In the genomic region with DNA sequence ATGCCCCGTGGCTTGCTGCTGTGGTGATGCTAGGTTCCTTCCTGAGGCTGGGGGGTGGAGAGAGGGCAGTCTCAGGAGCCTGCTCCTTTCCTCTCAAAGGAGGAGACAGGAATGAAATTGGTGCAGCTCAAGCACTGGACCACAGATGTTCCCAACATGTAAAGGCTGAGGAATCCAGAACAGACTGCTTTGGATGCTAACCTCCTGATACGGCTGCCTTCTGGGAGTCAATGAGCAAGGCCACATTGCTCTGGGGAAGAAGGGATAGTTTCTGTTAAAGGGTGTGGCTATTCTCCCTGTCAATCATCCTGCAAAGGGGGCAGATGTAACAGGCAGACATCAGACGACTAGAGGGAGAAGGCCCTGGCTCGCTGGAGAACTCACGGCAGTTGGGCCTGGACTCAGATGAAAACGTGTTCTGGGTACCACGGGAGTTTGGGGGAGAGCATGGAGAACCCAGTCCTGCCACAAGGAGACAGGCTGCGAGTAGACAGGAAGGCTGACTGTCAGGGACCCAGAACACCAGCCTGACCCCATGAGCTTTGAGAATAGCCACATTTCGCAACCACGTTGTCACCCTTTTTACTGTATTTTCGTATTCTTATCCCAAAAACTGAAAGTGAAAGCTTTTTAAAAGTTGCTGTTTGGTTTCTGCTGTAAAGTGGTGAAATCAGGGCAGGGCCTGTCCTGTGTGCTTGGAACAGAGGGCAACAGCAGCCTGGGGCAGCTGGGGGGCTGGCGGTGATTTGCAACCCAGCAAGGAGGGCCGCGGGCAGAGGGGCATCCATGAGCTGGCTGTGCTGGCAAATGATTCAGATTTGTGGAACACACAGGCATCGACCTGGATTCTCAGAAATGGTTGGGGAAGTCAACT, we compare ENCODE assay signal across 10 cellular contexts.
DNase-seq lines count a peak whose midpoint lies in the region; ATAC-seq, FAIRE-seq and TF ChIP-seq lines count a peak whose summit lies in the region.
"Had no signal": no experiment of that assay in that cellular context is flagged by ENCODE, and none has a peak within 500 bp of the region (broad histone marks: within the 10 kb centered on the region; RNA-seq: fewer than 3 reads in every experiment).

No MANE protein-coding gene starts in this region.

- H3K4ac ChIP-seq in IMR-90 (ENCODE audit: low read depth, low read length): peak overlapping the region; percentile 73

- peak overlapping the region; percentile 68 for H2AK5ac ChIP-seq in IMR-90 (ENCODE audit: low read depth, low read length)

- H3K23ac ChIP-seq in IMR-90 (ENCODE audit: low read depth, low read length): peak overlapping the region; percentile 66

- no peaks in the 10 kb centered on the region for H3K9me3 ChIP-seq in AG04450 (ENCODE audit: control insufficient read depth, insufficient read depth, low read length)
- no peaks in the 10 kb centered on the region for H3K9me3 ChIP-seq in IMR-90 (ENCODE audit: control insufficient read depth, insufficient read depth, low read length)
- H3K9me3 ChIP-seq in ascending aorta: no peaks in the 10 kb centered on the region
- no peaks in the 10 kb centered on the region for H3K9me3 ChIP-seq in CD4-positive, alpha-beta T cell (ENCODE audit: control insufficient read depth, low read length)

- ATAC-seq in IMR-90 (ENCODE audit: low read depth) (no peak), GM21786 (IDR thresholded peaks at IDR 0.05; ENCODE audit: unreplicated experiment) (no peak)
- ATAC-seq in CD4-positive, alpha-beta T cell (ENCODE audit: poor library complexity): no peak

- 89% methylated on average over 7 of the region's 15 CpGs; no CpG with 5 or more reads in 1 of the 2 experiments for WGBS in IMR-90 (ENCODE audit: extremely low coverage in 2 of 2, insufficient read length in 1 of 2), 2 experiments

- POLR2A ChIA-PET in AG04450 (lab: Yijun Ruan, JAX) (interaction anchor here (0.6 kb wide), 1 partner anchor 38 kb away, joined by 8 read pairs; no protein-coding TSS in a partner anchor), IMR-90 (lab: Charles Lee; ENCODE audit: unreplicated experiment) (no interaction called here)
- POLR2A ChIA-PET in CD4-positive, alpha-beta T cell (lab: Charles Lee): interaction anchor here (1.2 kb wide), 1 partner anchor 27 kb away, joined by 3 read pairs; no protein-coding TSS in a partner anchor

- DNase-seq in AG04450 (ENCODE audit: low read depth, low spot score) (no peak), IMR-90 (no peak), ascending aorta (ENCODE audit: low spot score in 2 of 2) (no peak), lung microvascular endothelial cell (ENCODE audit: low read depth in 2 of 2) (peak; percentile 19 to 41), GM19239 (ENCODE audit: insufficient read length, low spot score) (no peak), NCI-H2171 treated with DMSO at 0.1 percent for 48 hours (lab: John Stamatoyannopoulos, UW) (no peak)
- no peak for DNase-seq in CD4-positive, alpha-beta T cell
- DNase-seq: kidney glomerular epithelial cell had no signal

- H3K79me1 ChIP-seq in IMR-90 (ENCODE audit: low read depth in 1 of 2, low read length in 2 of 2): peaks cover 32 to 74% of the 10 kb centered on the region in 2 experiments

- H3K27me3 Mint-ChIP-seq in CD4-positive, alpha-beta T cell: no peaks in the 10 kb centered on the region

- peaks cover 30% of the 10 kb centered on the region for H3K4me1 Mint-ChIP-seq in CD4-positive, alpha-beta T cell (ENCODE audit: low read depth)

- H3K27me3 ChIP-seq in AG04450 (ENCODE audit: control insufficient read depth, insufficient read depth, low read length) (no peaks in the 10 kb centered on the region), IMR-90 (ENCODE audit: control insufficient read depth, insufficient read depth, low read length) (no peaks in the 10 kb centered on the region), ascending aorta (no peaks in the 10 kb centered on the region)
- H3K27me3 ChIP-seq in CD4-positive, alpha-beta T cell (ENCODE audit: control insufficient read depth, insufficient read depth, low read length): no peaks in the 10 kb centered on the region

- no peak overlapping the region for H3K4me3 ChIP-seq in AG04450 (ENCODE audit: low read depth, low read length)
- H3K4me3 ChIP-seq in IMR-90 (ENCODE audit: insufficient read depth, low read depth, low read length): no peak overlapping the region
- no peak overlapping the region for H3K4me3 ChIP-seq in ascending aorta

- H4K8ac ChIP-seq in IMR-90 (ENCODE audit: low read depth in 2 of 2, low read length in 2 of 2): peak overlapping the region; percentile 59 to 60

- no TSS peak for BruUV-seq in IMR-90 (replicated peaks; lab: Mats Ljungman, UMichigan)

- peak overlapping the region; percentile 57 for H4K91ac ChIP-seq in IMR-90 (ENCODE audit: insufficient read depth, low read depth, low read length)

- no peak overlapping the region for H3K4me3 Mint-ChIP-seq in CD4-positive, alpha-beta T cell

- H2AFZ ChIP-seq in IMR-90 (replicated peaks; ENCODE audit: low read length, poor library complexity): peak overlapping the region; percentile 46

- H3K4me1 ChIP-seq in IMR-90 (ENCODE audit: control insufficient read depth, insufficient read depth, low read length) (peaks cover 20% of the 10 kb centered on the region), ascending aorta (peaks cover 7 to 20% of the 10 kb centered on the region in 2 donors)

- no peak overlapping the region for H3K18ac ChIP-seq in IMR-90 (ENCODE audit: low read depth, low read length)

- no peak for TF ChIP-seq RAD21 in IMR-90 (IDR thresholded peaks at IDR 0.05; ENCODE audit: low read length)

- TF ChIP-seq POLR2A in IMR-90 (IDR thresholded peaks at IDR 0.05; ENCODE audit: low read depth, low read length): no peak

- dilution Hi-C loops in IMR-90 (cut with HindIII; ENCODE audit: low sequenced_read_pairs, unreplicated experiment): no loop called here

- H3K36me3 Mint-ChIP-seq in CD4-positive, alpha-beta T cell (ENCODE audit: low read depth): no peaks in the 10 kb centered on the region

- intact Hi-C loops in IMR-90 (cut with micrococcal nuclease): no loop called here
- intact Hi-C loops in ascending aorta (cut with DNase I): no loop called here
- intact Hi-C loops in CD4-positive, alpha-beta T cell (cut with DNase I, micrococcal nuclease): no loop called here

- peak overlapping the region; percentile 47 for H2BK120ac ChIP-seq in IMR-90 (ENCODE audit: low read depth, low read length)

- TF ChIP-seq CTCF in AG04450 (IDR thresholded peaks at IDR 0.05; ENCODE audit: low read depth, low read length): no peak
- TF ChIP-seq CTCF in IMR-90 (conservative IDR thresholded peaks at IDR 0.05; ENCODE audit: low read depth, low read length): no peak
- TF ChIP-seq CTCF in ascending aorta (IDR thresholded peaks at IDR 0.05): no peak
- TF ChIP-seq CTCF in CD4-positive, alpha-beta T cell (IDR thresholded peaks at IDR 0.05): no peak

- H3K27ac ChIP-seq in AG04450 (ENCODE audit: low read depth, low read length) (peak overlapping the region; percentile 47), IMR-90 (ENCODE audit: insufficient read depth, low read length) (peak overlapping the region; percentile 19), ascending aorta (peak overlapping the region; percentile 43 to 47)
- no peak overlapping the region for H3K27ac ChIP-seq in CD4-positive, alpha-beta T cell (ENCODE audit: low read depth, low read length)

- in situ Hi-C loops in IMR-90 (cut with MboI; ENCODE audit: low sequenced_read_pairs): no loop called here

- peak overlapping the region; percentile 45 for H2AK9ac ChIP-seq in IMR-90 (replicated peaks; ENCODE audit: low read depth, low read length, poor library complexity)

- H3K27ac Mint-ChIP-seq in CD4-positive, alpha-beta T cell: no peak overlapping the region

- peak overlapping the region; percentile 26; the same call in 1 of the 2 replicates for H3K56ac ChIP-seq in IMR-90 (ENCODE audit: extremely low read depth, insufficient read depth, low read length)

- H4K5ac ChIP-seq in IMR-90 (ENCODE audit: low read depth, low read length): peak overlapping the region; percentile 21; the same call in 1 of the 2 replicates

- H2BK20ac ChIP-seq in IMR-90 (ENCODE audit: low read depth, low read length): peak overlapping the region; percentile 70; the same call in 1 of the 2 replicates

- H3K9me1 ChIP-seq in IMR-90 (ENCODE audit: insufficient read depth, low read length): peaks cover 33% of the 10 kb centered on the region

- peak overlapping the region; percentile 73; the same call in 1 of the 3 replicates for H2BK15ac ChIP-seq in IMR-90 (ENCODE audit: low read depth, low read length)

- peak overlapping the region; percentile 70 for H2BK5ac ChIP-seq in IMR-90 (ENCODE audit: low read depth, low read length, poor library complexity, severe bottlenecking)

- no peaks in the 10 kb centered on the region for H3K9me3 Mint-ChIP-seq in CD4-positive, alpha-beta T cell

- peaks cover 4% of the 10 kb centered on the region; the same call in 1 of the 2 replicates for H4K20me1 ChIP-seq in IMR-90 (ENCODE audit: insufficient read depth, low read length)

- H3K4me2 ChIP-seq in IMR-90 (ENCODE audit: low read depth, low read length): no peak overlapping the region

- CTCF ChIA-PET in AG04450 (lab: Charles Lee): interaction anchor here (0.9 to 2.4 kb wide), 7 partner anchors 8 to 124 kb away, joined by 3 to 21 read pairs (median 4); a partner anchor contains a TSS
- CTCF ChIA-PET in IMR-90 (lab: Yijun Ruan, JAX): interaction anchor here (1.5 kb wide), 1 partner anchor 95 kb away, joined by 5 read pairs; a partner anchor contains a TSS
- CTCF ChIA-PET in CD4-positive, alpha-beta T cell (lab: Charles Lee): interaction anchor here (1.3 to 1.5 kb wide), 2 partner anchors 11 to 95 kb away, joined by 3 read pairs; a partner anchor contains a TSS

- no peak for FAIRE-seq in GM19239 (lab: Jason Lieb, UNC)
- FAIRE-seq: H54 had no signal

- peaks cover 34% of the 10 kb centered on the region for H3K36me3 ChIP-seq in IMR-90 (ENCODE audit: control insufficient read depth, insufficient read depth, low read length)
- H3K36me3 ChIP-seq in ascending aorta: peaks cover 17 to 41% of the 10 kb centered on the region in 2 donors

- no peak overlapping the region for H3K9ac ChIP-seq in IMR-90 (ENCODE audit: low read depth, low read length)

- H3K14ac ChIP-seq in IMR-90 (replicated peaks; ENCODE audit: low read depth, low read length): peak overlapping the region; percentile 45

TF ChIP-seq in IMR-90, 13 proteins besides CTCF, POLR2A, EP300 and RAD21:
- no peak for TF ChIP-seq MAFK (IDR thresholded peaks at IDR 0.05; ENCODE audit: low read depth, low read length)
- no peak for TF ChIP-seq FOS (IDR thresholded peaks at IDR 0.05; ENCODE audit: low read depth, low read length)
- TF ChIP-seq RFX5 (IDR thresholded peaks at IDR 0.05; ENCODE audit: low read depth, low read length): no peak
- TF ChIP-seq CEBPB (IDR thresholded peaks at IDR 0.05; ENCODE audit: low read depth, low read length): peak; percentile 87

Comparison
In these comparisons a context has a peak if more than half of its experiments do, and no peak if none do; other contexts are left out.
1. DNase-seq: peak in lung microvascular endothelial cell (2 of 2); none in AG04450 (single experiment), IMR-90 (single experiment), ascending aorta (0 of 2), GM19239 (single experiment), CD4-positive, alpha-beta T cell (0 of 10) and NCI-H2171 treated with DMSO at 0.1 percent for 48 hours (single experiment).